1 cellular context compared by ENCODE assay signal in the genomic region with DNA sequence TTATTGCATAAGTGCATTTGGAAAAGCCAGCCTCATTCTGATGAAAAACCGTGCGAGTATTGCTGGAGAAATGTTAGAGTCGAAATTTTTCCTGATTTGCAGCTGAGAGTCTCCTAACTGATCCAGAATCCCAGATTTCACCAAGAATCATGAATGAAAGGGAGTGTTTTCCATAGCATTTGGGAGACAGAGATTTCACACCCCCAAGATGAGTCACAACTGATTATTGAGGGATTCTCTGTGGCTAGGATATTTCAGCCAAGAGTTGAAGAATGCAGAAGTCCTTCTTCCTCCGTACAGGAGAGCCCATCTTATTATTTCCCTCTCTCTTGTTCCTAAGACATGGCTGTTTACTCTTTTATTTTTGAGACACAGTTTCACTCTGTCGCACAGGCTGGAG.
TF ChIP-seq lines count a peak whose summit lies in the region.

No MANE protein-coding gene starts in this region.

TF ChIP-seq in IMR-90, 13 proteins besides CTCF, POLR2A, EP300 and RAD21 (continued from another document):
- TF ChIP-seq, protein P1, sequence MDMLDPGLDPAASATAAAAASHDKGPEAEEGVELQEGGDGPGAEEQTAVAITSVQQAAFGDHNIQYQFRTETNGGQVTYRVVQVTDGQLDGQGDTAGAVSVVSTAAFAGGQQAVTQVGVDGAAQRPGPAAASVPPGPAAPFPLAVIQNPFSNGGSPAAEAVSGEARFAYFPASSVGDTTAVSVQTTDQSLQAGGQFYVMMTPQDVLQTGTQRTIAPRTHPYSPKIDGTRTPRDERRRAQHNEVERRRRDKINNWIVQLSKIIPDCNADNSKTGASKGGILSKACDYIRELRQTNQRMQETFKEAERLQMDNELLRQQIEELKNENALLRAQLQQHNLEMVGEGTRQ (IDR thresholded peaks at IDR 0.05; ENCODE audit: low read depth, low read length): no peak
- no peak for TF ChIP-seq BHLHE40 (IDR thresholded peaks at IDR 0.05; ENCODE audit: low read depth, low read length)
- TF ChIP-seq SMC3 (IDR thresholded peaks at IDR 0.05; ENCODE audit: low read depth, low read length): no peak
- TF ChIP-seq, protein P2, sequence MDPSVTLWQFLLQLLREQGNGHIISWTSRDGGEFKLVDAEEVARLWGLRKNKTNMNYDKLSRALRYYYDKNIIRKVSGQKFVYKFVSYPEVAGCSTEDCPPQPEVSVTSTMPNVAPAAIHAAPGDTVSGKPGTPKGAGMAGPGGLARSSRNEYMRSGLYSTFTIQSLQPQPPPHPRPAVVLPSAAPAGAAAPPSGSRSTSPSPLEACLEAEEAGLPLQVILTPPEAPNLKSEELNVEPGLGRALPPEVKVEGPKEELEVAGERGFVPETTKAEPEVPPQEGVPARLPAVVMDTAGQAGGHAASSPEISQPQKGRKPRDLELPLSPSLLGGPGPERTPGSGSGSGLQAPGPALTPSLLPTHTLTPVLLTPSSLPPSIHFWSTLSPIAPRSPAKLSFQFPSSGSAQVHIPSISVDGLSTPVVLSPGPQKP (IDR thresholded peaks at IDR 0.05; ENCODE audit: borderline replicate concordance, low read depth, low read length): no peak
